Comparison of ENCODE assay signal across 11 cellular contexts in the genomic region with DNA sequence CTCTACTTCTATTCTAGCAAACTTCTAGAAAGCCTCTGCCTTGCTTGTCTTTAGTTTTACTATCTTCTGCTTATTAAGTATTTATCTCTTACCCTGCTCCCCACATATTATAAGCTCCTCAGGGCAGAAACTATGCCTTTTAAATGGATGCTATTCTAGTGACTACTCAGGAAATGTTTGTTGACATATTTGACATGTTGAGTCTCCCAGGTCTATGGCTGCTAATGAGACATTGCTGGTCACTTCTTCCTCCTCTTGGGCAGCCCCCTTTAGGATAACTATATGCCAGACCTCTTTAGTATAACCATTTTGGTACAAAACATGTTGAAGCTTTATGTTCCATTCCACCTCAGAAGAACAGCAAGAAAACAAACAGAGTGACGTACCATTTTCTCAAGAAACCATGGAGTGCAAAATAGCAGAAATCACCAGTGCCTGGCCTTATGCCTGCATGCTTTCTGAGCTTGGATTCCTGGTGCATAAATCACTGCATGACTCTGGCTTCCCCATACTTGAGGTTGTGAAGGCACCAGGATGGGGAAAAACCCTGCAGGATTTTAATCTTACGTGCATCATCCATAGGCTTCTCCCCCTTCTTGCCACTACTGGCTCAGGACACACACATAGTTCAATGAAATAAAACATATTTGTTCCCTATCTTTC.
DNase-seq lines count a peak whose midpoint lies in the region; FAIRE-seq and TF ChIP-seq lines count a peak whose summit lies in the region.
"Had no signal": no experiment of that assay in that cellular context is flagged by ENCODE, and none has a peak within 500 bp of the region (broad histone marks: within the 10 kb centered on the region; RNA-seq: fewer than 3 reads in every experiment).

No MANE protein-coding gene starts in this region.

- H3K4me1 Mint-ChIP-seq in Calu3 (ENCODE audit: low read depth, unreplicated experiment) (peaks cover 32% of the 10 kb centered on the region), nephron progenitor cell (no peaks in the 10 kb centered on the region)

- no peaks in the 10 kb centered on the region for H3K36me3 ChIP-seq in small intestine (ENCODE audit: control insufficient read depth in 2 of 2, insufficient read depth in 2 of 2, low read length in 2 of 2)
- no peaks in the 10 kb centered on the region for H3K36me3 ChIP-seq in HAP-1 (replicated peaks)
- H3K36me3 ChIP-seq: thyroid gland had no signal

- no peak overlapping the region for H3K27ac ChIP-seq in small intestine (ENCODE audit: low read depth in 1 of 2, low read length in 1 of 2)
- H3K27ac ChIP-seq: thyroid gland had no signal

- 50 to 73% (median 67%) methylated on average over 2 of the region's 2 CpGs for WGBS in small intestine, 3 donors

- intact Hi-C loops in Calu3 (cut with micrococcal nuclease; ENCODE audit: unreplicated experiment), result no loop called here

- H3K27me3 Mint-ChIP-seq in Calu3 (ENCODE audit: unreplicated experiment) (no peaks in the 10 kb centered on the region), nephron progenitor cell (ENCODE audit: low read depth, poor library complexity) (peaks cover 12% of the 10 kb centered on the region)

- H3K27ac Mint-ChIP-seq in Calu3 (ENCODE audit: unreplicated experiment), result peak overlapping the region; percentile 0
- peak overlapping the region; percentile 31 for H3K27ac Mint-ChIP-seq in nephron progenitor cell

- DNase-seq in Calu3 (peak; percentile 41), RKO (ENCODE audit: low spot score) (peak; percentile 90), epithelial cell of proximal tubule (ENCODE audit: low read depth) (peak; percentile 98), nephron progenitor cell (no peak), small intestine (no peak), HAP-1 (ENCODE audit: low spot score in 2 of 2) (no peak), middle frontal gyrus (ENCODE audit: extremely low spot score, low spot score) (no peak), hypothalamus (lab: John Stamatoyannopoulos, UW) (no peak)
- DNase-seq: NCI-H1417 treated with DMSO at 0.1 percent for 48 hours; stimulated activated CD4-positive, alpha-beta T cell treated with anti-CD3 and anti-CD28 coated beads, Interleukin-2, amount 100 ng/mL, for 24 hours; thyroid gland had no signal

- H3K4me1 ChIP-seq in small intestine (ENCODE audit: control insufficient read depth in 2 of 2, insufficient read depth in 1 of 2, low read depth in 1 of 2, low read length in 1 of 2), result no peaks in the 10 kb centered on the region
- no peaks in the 10 kb centered on the region for H3K4me1 ChIP-seq in HAP-1
- H3K4me1 ChIP-seq: thyroid gland had no signal

- H3K36me3 Mint-ChIP-seq in Calu3 (ENCODE audit: insufficient read depth, unreplicated experiment) (no peaks in the 10 kb centered on the region), nephron progenitor cell (ENCODE audit: low read depth) (no peaks in the 10 kb centered on the region)

- CTCF ChIA-PET in Calu3 (lab: Charles Lee), result interaction anchor here (0.7 to 1.1 kb wide), 2 partner anchors 46 to 92 kb away, joined by 3 read pairs; no protein-coding TSS in a partner anchor

- FAIRE-seq in small intestine (lab: Jason Lieb, UNC), result no peak

- H3K9me3 ChIP-seq in small intestine (ENCODE audit: control insufficient read depth, low read depth) (no peaks in the 10 kb centered on the region), HAP-1 (no peaks in the 10 kb centered on the region)
- H3K9me3 ChIP-seq: thyroid gland had no signal

- no TSS peak for BruUV-seq in Calu3 (replicated peaks; lab: Mats Ljungman, UMichigan)

- no peak overlapping the region for H3K4me3 ChIP-seq in epithelial cell of proximal tubule (ENCODE audit: low read depth, low read length)
- H3K4me3 ChIP-seq in small intestine (ENCODE audit: low read depth in 1 of 2, low read length in 2 of 2), result no peak overlapping the region
- H3K4me3 ChIP-seq in HAP-1, result no peak overlapping the region
- H3K4me3 ChIP-seq: thyroid gland had no signal

- no peak overlapping the region for H3K4me3 Mint-ChIP-seq in Calu3 (ENCODE audit: low read depth, unreplicated experiment)
- no peak overlapping the region for H3K4me3 Mint-ChIP-seq in nephron progenitor cell

- in situ Hi-C loops in HAP-1 (cut with MboI; ENCODE audit: low sequenced_read_pairs), result no loop called here

- no peaks in the 10 kb centered on the region for H3K27me3 ChIP-seq in small intestine (ENCODE audit: control insufficient read depth in 2 of 2, insufficient read depth in 2 of 2, low read length in 2 of 2)
- H3K27me3 ChIP-seq in HAP-1 (ENCODE audit: low read depth), result no peaks in the 10 kb centered on the region
- H3K27me3 ChIP-seq: thyroid gland had no signal

- TF ChIP-seq CTCF in Calu3 (IDR thresholded peaks at IDR 0.05; ENCODE audit: unreplicated experiment), result no peak
- TF ChIP-seq CTCF in epithelial cell of proximal tubule (conservative IDR thresholded peaks at IDR 0.05; ENCODE audit: low read depth, low read length), result no peak
- no peak for TF ChIP-seq CTCF in nephron progenitor cell (IDR thresholded peaks at IDR 0.05)

- no peaks in the 10 kb centered on the region for H3K9me3 Mint-ChIP-seq in Calu3 (ENCODE audit: low read depth, unreplicated experiment)
- H3K9me3 Mint-ChIP-seq in nephron progenitor cell, result no peaks in the 10 kb centered on the region

Comparison
In these comparisons a context has a peak if more than half of its experiments do, and no peak if none do; other contexts are left out.
1. DNase-seq: peak in Calu3 (single experiment), RKO (single experiment) and epithelial cell of proximal tubule (single experiment); none in nephron progenitor cell (single experiment), small intestine (single experiment), HAP-1 (0 of 2), middle frontal gyrus (single experiment) and hypothalamus (0 of 51).